ENCODE assay signal across 1 cellular context in the genomic region with DNA sequence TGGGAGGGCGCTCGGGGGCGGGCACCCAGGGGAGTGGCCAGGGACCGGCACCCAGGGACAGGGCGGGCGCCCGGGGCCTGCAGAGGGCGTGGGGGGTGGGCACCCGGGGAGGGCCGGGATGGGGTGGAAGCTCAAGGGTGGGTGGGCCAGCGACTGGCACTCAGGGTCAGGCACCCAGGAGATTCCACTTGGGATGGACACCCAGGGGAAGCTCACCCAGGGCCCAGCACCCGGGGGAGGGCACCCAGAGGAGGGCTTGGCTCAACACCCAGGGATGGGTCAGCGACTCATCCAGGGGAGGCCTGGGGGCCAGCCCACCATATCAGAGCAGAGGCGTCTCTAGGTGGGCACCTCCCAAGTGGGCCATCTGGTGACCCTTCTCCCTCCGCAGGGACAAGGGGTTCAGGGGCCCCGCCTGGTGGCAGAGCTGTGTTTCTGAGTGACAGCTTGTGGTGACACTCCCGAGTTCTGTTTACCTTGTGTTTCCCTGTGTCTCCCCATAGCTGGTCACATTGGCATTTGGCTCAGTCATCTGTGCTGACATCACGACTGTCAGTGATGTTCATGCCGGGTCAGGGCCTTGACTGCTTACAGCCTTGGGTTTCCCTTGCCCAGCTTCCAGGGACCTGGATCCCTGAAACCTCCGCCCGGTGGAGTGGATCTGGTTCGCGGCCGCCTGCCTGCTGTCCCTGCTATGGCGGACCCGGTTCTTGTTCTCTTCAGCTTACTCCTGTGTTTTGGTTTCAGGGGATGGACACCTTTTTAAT.
TF ChIP-seq lines count a peak whose summit lies in the region.

No MANE protein-coding gene starts in this region.

TF ChIP-seq in HepG2, 621 proteins besides CTCF, POLR2A, EP300 and RAD21 (continued from another document):
- TF ChIP-seq, protein P1, sequence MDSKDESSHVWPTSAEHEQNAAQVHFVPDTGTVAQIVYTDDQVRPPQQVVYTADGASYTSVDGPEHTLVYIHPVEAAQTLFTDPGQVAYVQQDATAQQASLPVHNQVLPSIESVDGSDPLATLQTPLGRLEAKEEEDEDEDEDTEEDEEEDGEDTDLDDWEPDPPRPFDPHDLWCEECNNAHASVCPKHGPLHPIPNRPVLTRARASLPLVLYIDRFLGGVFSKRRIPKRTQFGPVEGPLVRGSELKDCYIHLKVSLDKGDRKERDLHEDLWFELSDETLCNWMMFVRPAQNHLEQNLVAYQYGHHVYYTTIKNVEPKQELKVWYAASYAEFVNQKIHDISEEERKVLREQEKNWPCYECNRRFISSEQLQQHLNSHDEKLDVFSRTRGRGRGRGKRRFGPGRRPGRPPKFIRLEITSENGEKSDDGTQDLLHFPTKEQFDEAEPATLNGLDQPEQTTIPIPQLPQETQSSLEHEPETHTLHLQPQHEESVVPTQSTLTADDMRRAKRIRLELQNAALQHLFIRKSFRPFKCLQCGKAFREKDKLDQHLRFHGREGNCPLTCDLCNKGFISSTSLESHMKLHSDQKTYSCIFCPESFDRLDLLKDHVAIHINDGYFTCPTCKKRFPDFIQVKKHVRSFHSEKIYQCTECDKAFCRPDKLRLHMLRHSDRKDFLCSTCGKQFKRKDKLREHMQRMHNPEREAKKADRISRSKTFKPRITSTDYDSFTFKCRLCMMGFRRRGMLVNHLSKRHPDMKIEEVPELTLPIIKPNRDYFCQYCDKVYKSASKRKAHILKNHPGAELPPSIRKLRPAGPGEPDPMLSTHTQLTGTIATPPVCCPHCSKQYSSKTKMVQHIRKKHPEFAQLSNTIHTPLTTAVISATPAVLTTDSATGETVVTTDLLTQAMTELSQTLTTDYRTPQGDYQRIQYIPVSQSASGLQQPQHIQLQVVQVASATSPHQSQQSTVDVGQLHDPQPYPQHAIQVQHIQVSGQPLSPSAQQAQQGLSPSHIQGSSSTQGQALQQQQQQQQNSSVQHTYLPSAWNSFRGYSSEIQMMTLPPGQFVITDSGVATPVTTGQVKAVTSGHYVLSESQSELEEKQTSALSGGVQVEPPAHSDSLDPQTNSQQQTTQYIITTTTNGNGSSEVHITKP (CRISPR knock-in tag; IDR thresholded peaks at IDR 0.05; ENCODE audit: low read depth), result peak; percentile 95
- 0 out of 2 replicates have a peak, but pooled peaks have one; percentile 17 for TF ChIP-seq HHEX (CRISPR knock-in tag; IDR thresholded peaks at IDR 0.05)
- peak; percentile 85; the same call in 1 of the 2 replicates for TF ChIP-seq MEIS1 (CRISPR knock-in tag; IDR thresholded peaks at IDR 0.05; ENCODE audit: borderline replicate concordance)
- TF ChIP-seq, protein P2, sequence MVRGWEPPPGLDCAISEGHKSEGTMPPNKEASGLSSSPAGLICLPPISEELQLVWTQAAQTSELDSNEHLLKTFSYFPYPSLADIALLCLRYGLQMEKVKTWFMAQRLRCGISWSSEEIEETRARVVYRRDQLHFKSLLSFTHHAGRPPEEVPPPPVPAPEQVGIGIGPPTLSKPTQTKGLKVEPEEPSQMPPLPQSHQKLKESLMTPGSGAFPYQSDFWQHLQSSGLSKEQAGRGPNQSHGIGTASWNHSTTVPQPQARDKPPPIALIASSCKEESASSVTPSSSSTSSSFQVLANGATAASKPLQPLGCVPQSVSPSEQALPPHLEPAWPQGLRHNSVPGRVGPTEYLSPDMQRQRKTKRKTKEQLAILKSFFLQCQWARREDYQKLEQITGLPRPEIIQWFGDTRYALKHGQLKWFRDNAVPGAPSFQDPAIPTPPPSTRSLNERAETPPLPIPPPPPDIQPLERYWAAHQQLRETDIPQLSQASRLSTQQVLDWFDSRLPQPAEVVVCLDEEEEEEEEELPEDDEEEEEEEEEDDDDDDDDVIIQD (CRISPR knock-in tag; IDR thresholded peaks at IDR 0.05; ENCODE audit: low read depth), result 0 out of 2 replicates have a peak, but pooled peaks have one; percentile 13
- peak; percentile 54; the same call in 1 of the 2 replicates for TF ChIP-seq TBX3 (IDR thresholded peaks at IDR 0.05; ENCODE audit: borderline replicate concordance)
- peak; percentile 65 for TF ChIP-seq ZNF317 (CRISPR knock-in tag; IDR thresholded peaks at IDR 0.05)
- TF ChIP-seq HNRNPL (IDR thresholded peaks at IDR 0.05; ENCODE audit: low read depth, low read length), result 0 out of 2 replicates have a peak, but pooled peaks have one; percentile 69
- peak; percentile 30; the same call in 1 of the 2 replicates for TF ChIP-seq MAZ (IDR thresholded peaks at IDR 0.05; ENCODE audit: borderline replicate concordance, low read depth, low read length)
- no peak for TF ChIP-seq MAZ (CRISPR knock-in tag; IDR thresholded peaks at IDR 0.05; ENCODE audit: low read depth)
- TF ChIP-seq, protein P3, sequence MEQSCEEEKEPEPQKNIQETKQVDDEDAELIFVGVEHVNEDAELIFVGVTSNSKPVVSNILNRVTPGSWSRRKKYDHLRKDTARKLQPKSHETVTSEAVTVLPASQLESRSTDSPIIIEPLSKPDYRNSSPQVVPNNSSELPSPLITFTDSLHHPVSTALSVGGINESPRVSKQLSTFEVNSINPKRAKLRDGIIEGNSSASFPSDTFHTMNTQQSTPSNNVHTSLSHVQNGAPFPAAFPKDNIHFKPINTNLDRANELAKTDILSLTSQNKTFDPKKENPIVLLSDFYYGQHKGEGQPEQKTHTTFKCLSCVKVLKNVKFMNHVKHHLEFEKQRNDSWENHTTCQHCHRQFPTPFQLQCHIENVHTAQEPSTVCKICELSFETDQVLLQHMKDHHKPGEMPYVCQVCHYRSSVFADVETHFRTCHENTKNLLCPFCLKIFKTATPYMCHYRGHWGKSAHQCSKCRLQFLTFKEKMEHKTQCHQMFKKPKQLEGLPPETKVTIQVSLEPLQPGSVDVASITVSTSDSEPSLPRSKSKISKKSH (CRISPR knock-in tag; IDR thresholded peaks at IDR 0.05; ENCODE audit: borderline replicate concordance), result no peak
TF ChIP-seq in HepG2: peak in this region for 88.
